ENCODE assay signal across 1 cellular context in the genomic region with DNA sequence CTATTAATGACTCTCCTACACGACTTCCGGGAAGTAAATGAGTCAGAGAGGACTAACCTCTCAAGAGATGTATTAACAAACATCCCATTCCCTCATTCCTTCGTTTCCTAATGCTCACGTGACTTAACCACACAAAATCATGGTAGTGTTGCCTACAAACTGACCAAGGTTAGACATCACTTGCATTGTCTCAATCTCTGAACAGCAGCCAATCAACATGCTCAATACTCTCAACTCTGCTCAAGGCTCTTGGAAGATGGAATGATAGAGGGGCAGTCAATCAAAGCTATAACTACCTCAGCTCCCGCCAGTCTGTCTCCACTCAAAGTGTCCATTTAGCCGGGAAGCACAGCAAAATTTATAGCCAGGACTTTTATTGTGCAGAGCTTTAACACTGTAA.
TF ChIP-seq lines count a peak whose summit lies in the region.

No MANE protein-coding gene starts in this region.

TF ChIP-seq in HEK293, 187 proteins besides CTCF, POLR2A, EP300 and RAD21 (continued from another document):
- TF ChIP-seq ATF2 (tag by site-specific recombination; IDR thresholded peaks at IDR 0.05; ENCODE audit: low read depth): no peak
- TF ChIP-seq RBAK (tag by site-specific recombination; IDR thresholded peaks at IDR 0.05): 0 out of 2 replicates have a peak, but pooled peaks have one; percentile 55
- TF ChIP-seq OVOL3 (tag by site-specific recombination; IDR thresholded peaks at IDR 0.05): no peak
- TF ChIP-seq TRIM28 (IDR thresholded peaks at IDR 0.05; ENCODE audit: borderline replicate concordance, low read length): peak; percentile 93
- TF ChIP-seq AEBP2 (tag by site-specific recombination; IDR thresholded peaks at IDR 0.05; ENCODE audit: borderline replicate concordance): no peak
- TF ChIP-seq ZNF274 (IDR thresholded peaks at IDR 0.05; ENCODE audit: low read length): no peak
- no peak for TF ChIP-seq ZNF274 (tag by site-specific recombination; IDR thresholded peaks at IDR 0.05; ENCODE audit: borderline replicate concordance)
- TF ChIP-seq, protein P1, sequence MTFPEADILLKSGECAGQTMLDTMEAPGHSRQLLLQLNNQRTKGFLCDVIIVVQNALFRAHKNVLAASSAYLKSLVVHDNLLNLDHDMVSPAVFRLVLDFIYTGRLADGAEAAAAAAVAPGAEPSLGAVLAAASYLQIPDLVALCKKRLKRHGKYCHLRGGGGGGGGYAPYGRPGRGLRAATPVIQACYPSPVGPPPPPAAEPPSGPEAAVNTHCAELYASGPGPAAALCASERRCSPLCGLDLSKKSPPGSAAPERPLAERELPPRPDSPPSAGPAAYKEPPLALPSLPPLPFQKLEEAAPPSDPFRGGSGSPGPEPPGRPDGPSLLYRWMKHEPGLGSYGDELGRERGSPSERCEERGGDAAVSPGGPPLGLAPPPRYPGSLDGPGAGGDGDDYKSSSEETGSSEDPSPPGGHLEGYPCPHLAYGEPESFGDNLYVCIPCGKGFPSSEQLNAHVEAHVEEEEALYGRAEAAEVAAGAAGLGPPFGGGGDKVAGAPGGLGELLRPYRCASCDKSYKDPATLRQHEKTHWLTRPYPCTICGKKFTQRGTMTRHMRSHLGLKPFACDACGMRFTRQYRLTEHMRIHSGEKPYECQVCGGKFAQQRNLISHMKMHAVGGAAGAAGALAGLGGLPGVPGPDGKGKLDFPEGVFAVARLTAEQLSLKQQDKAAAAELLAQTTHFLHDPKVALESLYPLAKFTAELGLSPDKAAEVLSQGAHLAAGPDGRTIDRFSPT (tag by site-specific recombination; IDR thresholded peaks at IDR 0.05): peak; percentile 80; the same call in 1 of the 2 replicates
- no peak for TF ChIP-seq ZNF354C (tag by site-specific recombination; IDR thresholded peaks at IDR 0.05; ENCODE audit: borderline replicate concordance, low read depth)
- TF ChIP-seq ZNF510 (tag by site-specific recombination; IDR thresholded peaks at IDR 0.05; ENCODE audit: insufficient replicate concordance): peak; percentile 11
- TF ChIP-seq ZNF558 (tag by site-specific recombination; IDR thresholded peaks at IDR 0.05): no peak
- TF ChIP-seq ZBTB44 (tag by site-specific recombination; IDR thresholded peaks at IDR 0.05): no peak
- no peak for TF ChIP-seq INSM2 (tag by site-specific recombination; IDR thresholded peaks at IDR 0.05)
- TF ChIP-seq ZNF626 (tag by site-specific recombination; IDR thresholded peaks at IDR 0.05): no peak
- TF ChIP-seq, protein P2, sequence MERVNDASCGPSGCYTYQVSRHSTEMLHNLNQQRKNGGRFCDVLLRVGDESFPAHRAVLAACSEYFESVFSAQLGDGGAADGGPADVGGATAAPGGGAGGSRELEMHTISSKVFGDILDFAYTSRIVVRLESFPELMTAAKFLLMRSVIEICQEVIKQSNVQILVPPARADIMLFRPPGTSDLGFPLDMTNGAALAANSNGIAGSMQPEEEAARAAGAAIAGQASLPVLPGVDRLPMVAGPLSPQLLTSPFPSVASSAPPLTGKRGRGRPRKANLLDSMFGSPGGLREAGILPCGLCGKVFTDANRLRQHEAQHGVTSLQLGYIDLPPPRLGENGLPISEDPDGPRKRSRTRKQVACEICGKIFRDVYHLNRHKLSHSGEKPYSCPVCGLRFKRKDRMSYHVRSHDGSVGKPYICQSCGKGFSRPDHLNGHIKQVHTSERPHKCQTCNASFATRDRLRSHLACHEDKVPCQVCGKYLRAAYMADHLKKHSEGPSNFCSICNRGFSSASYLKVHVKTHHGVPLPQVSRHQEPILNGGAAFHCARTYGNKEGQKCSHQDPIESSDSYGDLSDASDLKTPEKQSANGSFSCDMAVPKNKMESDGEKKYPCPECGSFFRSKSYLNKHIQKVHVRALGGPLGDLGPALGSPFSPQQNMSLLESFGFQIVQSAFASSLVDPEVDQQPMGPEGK (tag by site-specific recombination; IDR thresholded peaks at IDR 0.05): no peak
- TF ChIP-seq ZNF280C (tag by site-specific recombination; IDR thresholded peaks at IDR 0.05): no peak
